26 cellular contexts compared by ENCODE assay signal in the genomic region with DNA sequence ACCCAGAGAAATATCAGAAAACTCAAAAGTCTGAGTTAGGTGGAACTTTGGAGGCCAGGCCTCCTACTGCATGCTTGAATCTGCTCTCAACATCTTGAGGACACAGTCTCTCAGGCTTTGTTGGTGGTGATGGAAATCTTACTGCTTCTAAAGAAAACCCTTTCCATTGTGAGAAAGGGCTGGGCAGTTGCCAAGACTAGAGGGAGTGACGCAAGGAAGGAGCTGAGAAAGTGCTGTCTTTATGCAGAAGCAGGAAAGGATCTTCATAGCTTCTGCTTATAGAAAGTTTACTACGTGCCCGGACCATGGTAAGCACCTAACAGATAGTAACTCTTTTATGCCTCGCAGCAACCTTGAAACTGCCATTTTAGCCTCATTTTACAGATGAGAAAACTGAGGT. TPM values are rescaled to one million over a fixed set of nuclear protein-coding genes. Genes with fewer than 3 reads are reported as not detected.
"Had no signal": no experiment of that assay in that cellular context is flagged by ENCODE, and none has a peak within 500 bp of the region (broad histone marks: within the 10 kb centered on the region; RNA-seq: fewer than 3 reads in every experiment).

No MANE protein-coding gene starts in this region.

- H2AFZ ChIP-seq: neural progenitor cell had no signal

- H3K4me2 ChIP-seq: neural progenitor cell had no signal

- H3K36me3 Mint-ChIP-seq: activated naive CD4-positive, alpha-beta T cell treated with anti-CD3 and anti-CD28 coated beads, Interleukin-2, amount 50 U/mL, for 24 hours; mesothelial cell of epicardium; neural progenitor cell had no signal

- ATAC-seq: activated T-cell treated with anti-CD3 and anti-CD28 coated beads, Interleukin-2, amount 50 U/mL, for 72 hours; lower lobe of right lung; psoas muscle; right cardiac atrium; stimulated activated naive CD8-positive, alpha-beta T cell treated with anti-CD3 and anti-CD28 coated beads, Interleukin-15, Interleukin-2, amounts not matched to agents 100 U/mL and 50 U/mL, for 24 hours had no signal

- H3K9me3 Mint-ChIP-seq: dendritic cell treated with granulocyte-macrophage colony-stimulating factor and Interleukin-4, amounts not matched to agents 40 ng/mL and 50 ng/mL, for 4 days had no signal

- H3K4me1 Mint-ChIP-seq: activated naive CD4-positive, alpha-beta T cell treated with anti-CD3 and anti-CD28 coated beads, Interleukin-2, amount 50 U/mL, for 24 hours had no signal

- H3K4me3 Mint-ChIP-seq: activated naive CD4-positive, alpha-beta T cell treated with anti-CD3 and anti-CD28 coated beads, Interleukin-2, amount 50 U/mL, for 24 hours; activated T-cell treated with anti-CD3 and anti-CD28 coated beads, Interleukin-2, amount 50 U/mL, for 72 hours; dendritic cell treated with granulocyte-macrophage colony-stimulating factor and Interleukin-4, amounts not matched to agents 40 ng/mL and 50 ng/mL, for 4 days; mesothelial cell of epicardium; neural progenitor cell had no signal

- H3K27ac Mint-ChIP-seq: activated naive CD4-positive, alpha-beta T cell treated with anti-CD3 and anti-CD28 coated beads, Interleukin-2, amount 50 U/mL, for 24 hours; activated T-cell treated with anti-CD3 and anti-CD28 coated beads, Interleukin-2, amount 50 U/mL, for 72 hours; dendritic cell treated with granulocyte-macrophage colony-stimulating factor and Interleukin-4, amounts not matched to agents 40 ng/mL and 50 ng/mL, for 4 days; mesothelial cell of epicardium; neural progenitor cell had no signal

- H3K4me1 ChIP-seq: breast epithelium, psoas muscle had no signal

- DNase-seq: activated CD4-positive, alpha-beta T cell treated with anti-CD3 and anti-CD28 coated beads, Interleukin-2, amount 50 U/mL, for 1 hour; activated CD4-positive, CD25-positive, alpha-beta regulatory T cell treated with anti-CD3 and anti-CD28 coated beads, Interleukin-2, amount 50 U/mL, for 72 hours; activated CD8-positive, alpha-beta memory T cell treated with anti-CD3 and anti-CD28 coated beads for 24 hours; activated gamma-delta T cell; activated T-cell treated with anti-CD3 and anti-CD28 coated beads, Interleukin-2, amount 50 U/mL, for 72 hours; effector memory CD4-positive, alpha-beta T cell; hypothalamus; lower lobe of right lung; ovary; psoas muscle; right cardiac atrium; stimulated activated naive CD8-positive, alpha-beta T cell treated with anti-CD3 and anti-CD28 coated beads, Interleukin-15, Interleukin-2, amounts not matched to agents 100 U/mL and 50 U/mL, for 24 hours; substantia nigra; T-helper 2 cell had no signal

- H3K27ac ChIP-seq: ascending aorta, breast epithelium, esophagus muscularis mucosa, lower lobe of right lung, neural progenitor cell, ovary, psoas muscle, skin epidermis, tibial nerve, vagina, VCaP had no signal

- H3K9ac ChIP-seq: neural progenitor cell had no signal

- H3K4me3 ChIP-seq: ascending aorta, breast epithelium, esophagus muscularis mucosa, lower lobe of right lung, neural progenitor cell, ovary, psoas muscle, skin epidermis, tibial nerve, vagina had no signal

RNA-seq across cellular contexts. Expression of gene CRMP1, which starts 2.4 kb away (rescaled TPM):
- total RNA-seq: activated T-cell treated with anti-CD3 and anti-CD28 coated beads, Interleukin-2, amount 50 U/mL, for 72 hours; endothelial cell of umbilical vein had no signal
